Comparison of ENCODE assay signal across 9 cellular contexts in the genomic region with DNA sequence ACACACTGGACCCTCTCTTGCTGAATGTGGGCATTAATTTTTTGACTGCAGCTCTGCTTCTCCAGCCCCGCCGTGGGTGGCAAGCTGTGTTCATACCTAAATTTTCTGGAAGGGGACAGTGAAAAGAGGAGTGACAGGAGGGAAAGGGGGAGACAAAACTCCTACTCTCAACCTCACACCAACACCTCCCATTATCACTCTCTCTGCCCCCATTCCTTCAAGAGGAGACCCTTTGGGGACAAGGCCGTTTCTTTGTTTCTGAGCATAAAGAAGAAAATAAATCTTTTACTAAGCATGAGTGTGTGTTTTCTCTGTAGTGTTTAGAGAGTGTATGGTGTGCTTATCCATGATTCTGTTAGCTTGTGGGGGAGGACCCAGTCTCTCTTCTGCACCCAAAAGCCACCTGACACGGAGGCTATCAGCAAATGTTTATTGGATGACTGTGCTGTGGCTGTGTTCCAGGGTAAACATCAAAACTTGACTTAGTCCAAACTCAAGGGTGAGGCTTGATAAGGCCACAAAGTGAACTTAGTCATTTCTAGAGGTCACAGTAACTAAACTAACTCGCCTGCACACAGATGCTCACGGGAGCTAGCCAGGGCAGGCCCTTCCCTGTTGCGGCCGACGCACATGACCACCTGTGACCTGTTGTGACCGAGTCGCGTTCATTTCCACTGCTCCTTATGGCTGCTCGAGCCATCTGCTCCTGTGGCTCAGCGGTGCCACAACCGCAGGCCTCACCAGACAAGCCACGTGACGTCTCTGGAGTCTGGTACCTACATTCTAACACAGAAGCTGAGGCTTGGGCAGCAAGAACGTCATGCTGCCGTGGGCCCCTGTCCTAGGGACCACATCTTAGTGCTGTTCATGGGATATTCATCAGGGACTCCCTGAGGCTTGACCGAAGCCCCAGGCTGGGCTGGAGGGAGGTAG. TPM values are rescaled to one million over a fixed set of nuclear protein-coding genes. Genes with fewer than 3 reads are reported as not detected.
DNase-seq lines count a peak whose midpoint lies in the region; ATAC-seq and TF ChIP-seq lines count a peak whose summit lies in the region.
"Had no signal": no experiment of that assay in that cellular context is flagged by ENCODE, and none has a peak within 500 bp of the region (broad histone marks: within the 10 kb centered on the region; RNA-seq: fewer than 3 reads in every experiment).

No MANE protein-coding gene starts in this region.

- TF ChIP-seq CTCF in CD8-positive, alpha-beta T cell (IDR thresholded peaks at IDR 0.05): no peak
- no peak for TF ChIP-seq CTCF in lung (IDR thresholded peaks at IDR 0.05; ENCODE audit: control extremely low read depth, extremely low read depth)

- H3K4me3 Mint-ChIP-seq in CD8-positive, alpha-beta T cell: no peak overlapping the region

- H3K36me3 Mint-ChIP-seq in CD8-positive, alpha-beta T cell: peaks cover 50% of the 10 kb centered on the region

- CTCF ChIA-PET in CD8-positive, alpha-beta T cell (lab: Charles Lee): interaction anchor here (0.6 to 1.3 kb wide), 3 partner anchors 10 to 168 kb away, joined by 3 to 5 read pairs (median 3); no protein-coding TSS in a partner anchor

- peak in 1 of 7 experiments; percentile 44 for DNase-seq in CD8-positive, alpha-beta T cell
- peak; percentile 86 for DNase-seq in LoVo (ENCODE audit: low spot score)
- DNase-seq in amniotic epithelial cell (ENCODE audit: low read depth): peak; percentile 71
- DNase-seq in lung (ENCODE audit: low spot score): peak; percentile 86
- no peak for DNase-seq in SIG-M5 (lab: John Stamatoyannopoulos, UW)
- no peak for DNase-seq in occipital lobe (lab: John Stamatoyannopoulos, UW)
- DNase-seq: NCI-H1092 had no signal

- intact Hi-C loops in CD8-positive, alpha-beta T cell (cut with DNase I, micrococcal nuclease): no loop called here

- no peak overlapping the region for H3K27ac ChIP-seq in CD8-positive, alpha-beta T cell (ENCODE audit: low read depth, low read length)
- H3K27ac ChIP-seq in lung (ENCODE audit: low read depth in 1 of 2, low read length in 1 of 2): peak overlapping the region; percentile 47 to 83

- H3K4me3 ChIP-seq in CD8-positive, alpha-beta T cell (ENCODE audit: low read depth, low read length): no peak overlapping the region
- H3K4me3 ChIP-seq in lung: no peak overlapping the region

- H3K4me1 ChIP-seq in CD8-positive, alpha-beta T cell (ENCODE audit: insufficient read depth, low read length): peaks cover 16% of the 10 kb centered on the region
- peaks cover 0 to 2% of the 10 kb centered on the region in 2 donors for H3K4me1 ChIP-seq in lung (ENCODE audit: control insufficient read depth in 2 of 2, insufficient read depth in 2 of 2, low read length in 2 of 2)

- peaks cover 37% of the 10 kb centered on the region for H3K36me3 ChIP-seq in CD8-positive, alpha-beta T cell (ENCODE audit: insufficient read depth, low read length)
- H3K36me3 ChIP-seq in lung (ENCODE audit: control insufficient read depth in 2 of 2, insufficient read depth in 2 of 2, low read length in 2 of 2): peaks cover 0 to 32% of the 10 kb centered on the region in 2 donors

- POLR2A ChIA-PET in CD8-positive, alpha-beta T cell (lab: Charles Lee): interaction anchor here (1.1 to 1.5 kb wide), 3 partner anchors 10 to 68 kb away, joined by 3 to 6 read pairs (median 3); no protein-coding TSS in a partner anchor

- peaks cover 23% of the 10 kb centered on the region for H3K4me1 Mint-ChIP-seq in CD8-positive, alpha-beta T cell (ENCODE audit: low read depth)

- peak overlapping the region; percentile 73 for H3K27ac Mint-ChIP-seq in CD8-positive, alpha-beta T cell

- H3K9me3 Mint-ChIP-seq in CD8-positive, alpha-beta T cell: no peaks in the 10 kb centered on the region

- 64 to 77% methylated on average over 20 of the region's 20 CpGs for WGBS in lung, 2 donors

- peak; percentile 59 for ATAC-seq in CD8-positive, alpha-beta T cell
- ATAC-seq in lung (ENCODE audit: insufficient read depth, low FRiP score): peak; percentile 75
- ATAC-seq in HG03457 (IDR thresholded peaks at IDR 0.05; ENCODE audit: unreplicated experiment): no peak
- ATAC-seq in HG03025 (IDR thresholded peaks at IDR 0.05; ENCODE audit: low FRiP score, unreplicated experiment): no peak

- no peaks in the 10 kb centered on the region for H3K27me3 ChIP-seq in CD8-positive, alpha-beta T cell (ENCODE audit: insufficient read depth, low read length)
- no peaks in the 10 kb centered on the region for H3K27me3 ChIP-seq in lung (ENCODE audit: control insufficient read depth, insufficient read depth)

- no peaks in the 10 kb centered on the region for H3K27me3 Mint-ChIP-seq in CD8-positive, alpha-beta T cell (ENCODE audit: low read depth)

- H3K9me3 ChIP-seq in CD8-positive, alpha-beta T cell (ENCODE audit: low read length): no peaks in the 10 kb centered on the region
- H3K9me3 ChIP-seq in lung (ENCODE audit: control insufficient read depth in 2 of 2, insufficient read depth in 1 of 2, low read length in 1 of 2): no peaks in the 10 kb centered on the region

RNA-seq across cellular contexts. Expression of gene MED11, which starts 9.8 kb away (rescaled TPM):
- 1 to 10 TPM; 2.3 to 2.4 TPM for total RNA-seq in CD8-positive, alpha-beta T cell
- 10 to 100 TPM; 14.3 to 27.3 TPM for total RNA-seq in lung
- 10 to 100 TPM; 31.4 to 48.5 TPM for polyA plus RNA-seq in lung
- total RNA-seq in occipital lobe: 5.6 TPM

RNA-seq across cellular contexts. Expression of gene ARRB2, which starts 11.0 kb away (rescaled TPM):
- total RNA-seq in CD8-positive, alpha-beta T cell: 100 to 1,000 TPM; 222 to 226 TPM
- total RNA-seq in lung (100 to 1,000 TPM in 1 of 2 donors, 10 to 100 TPM in 1; 27.2 to 186 TPM), occipital lobe (10.5 TPM)
- 100 to 1,000 TPM in 1 of 2 donors, 10 to 100 TPM in 1; 98.5 to 222 TPM for polyA plus RNA-seq in lung

RNA-seq across cellular contexts. Expression of gene PELP1, which starts 17.5 kb away (rescaled TPM):
- total RNA-seq in CD8-positive, alpha-beta T cell: 10 to 100 TPM; 45.7 to 49.3 TPM
- total RNA-seq in lung (10 to 100 TPM; 26.6 to 53.9 TPM), occipital lobe (33.5 TPM)
- polyA plus RNA-seq in lung: 10 to 100 TPM; 21.0 to 28.6 TPM

RNA-seq across cellular contexts. Expression of gene ZMYND15, which starts 18.2 kb away (rescaled TPM):
- total RNA-seq in CD8-positive, alpha-beta T cell: 1 to 10 TPM; 3.1 to 3.8 TPM
- total RNA-seq in lung (1 to 10 TPM; 2.3 to 9.0 TPM), occipital lobe (0.31 TPM)
- polyA plus RNA-seq in lung: 1 to 10 TPM; 6.6 to 9.7 TPM

RNA-seq across cellular contexts. Expression of gene CXCL16, which starts 18.3 kb away (rescaled TPM):
- 10 to 100 TPM; 41.5 to 42.3 TPM for total RNA-seq in CD8-positive, alpha-beta T cell
- total RNA-seq in lung (100 to 1,000 TPM in 1 of 2 donors, 10 to 100 TPM in 1; 32.7 to 139 TPM), occipital lobe (1.2 TPM)
- polyA plus RNA-seq in lung: 100 to 1,000 TPM in 1 of 2 donors, 10 to 100 TPM in 1; 82.3 to 252 TPM

Comparison
In these comparisons a context has a peak if more than half of its experiments do, and no peak if none do; other contexts are left out.
1. ATAC-seq: peak in CD8-positive, alpha-beta T cell (single experiment) and lung (single experiment); none in HG03457 (single experiment) and HG03025 (single experiment).
2. DNase-seq: peak in LoVo (single experiment), amniotic epithelial cell (single experiment) and lung (single experiment); none in SIG-M5 (single experiment) and occipital lobe (single experiment).